ENCODE assay signal across 1 cellular context in genomic region chr4:169668069-169668721, GRCh38.
TF ChIP-seq lines count a peak whose summit lies in the region.

No MANE protein-coding gene starts in this region.

TF ChIP-seq in K562, 482 proteins besides CTCF, POLR2A, EP300 and RAD21:
- TF ChIP-seq CC2D1A (IDR thresholded peaks at IDR 0.05): peak; percentile 1; the same call in 1 of the 2 replicates
- TF ChIP-seq ZBTB33 (CRISPR knock-in tag; IDR thresholded peaks at IDR 0.05): peak; percentile 29; the same call in 1 of the 2 replicates
- no peak for TF ChIP-seq ZNF232 (CRISPR knock-in tag; IDR thresholded peaks at IDR 0.05)
